Comparison of ENCODE assay signal across 30 cellular contexts in genomic region chr1:110097507-110098221, GRCh38. TPM values are rescaled to one million over a fixed set of nuclear protein-coding genes. Genes with fewer than 3 reads are reported as not detected.
"Had no signal": no experiment of that assay in that cellular context is flagged by ENCODE, and none has a peak within 500 bp of the region (broad histone marks: within the 10 kb centered on the region; RNA-seq: fewer than 3 reads in every experiment).

No MANE protein-coding gene starts in this region.

- H3K27me3 ChIP-seq: ovary, right atrium auricular region, right lobe of liver had no signal

- H3K4me3 ChIP-seq: hepatocyte, left ventricle myocardium inferior, lung, mucosa of descending colon, ovary, right atrium auricular region, right lobe of liver, smooth muscle cell, suprapubic skin, tibial nerve, upper lobe of right lung had no signal

- H3K9me3 Mint-ChIP-seq: naive thymus-derived CD4-positive, alpha-beta T cell; natural killer cell treated with Interleukin-12 subunit alpha and Interleukin-12 subunit beta and Interleukin-15 and Interleukin-18, amount 100 ng/mL, for 72 hours; stimulated activated naive B cell treated with anti-CD40 and anti-IgM and Interleukin-4, amounts not matched to agents 10 μg/mL and 1 μg/mL and 100 μg/mL, for 72 hours; stimulated activated naive CD8-positive, alpha-beta T cell treated with anti-CD3 and anti-CD28 coated beads, Interleukin-15, Interleukin-2, amounts not matched to agents 100 ng/mL and 50 ng/mL, for 24 hours had no signal

- H3K9me3 ChIP-seq: left ventricle myocardium inferior, mucosa of descending colon, ovary, right atrium auricular region, right lobe of liver, suprapubic skin, tibial nerve, upper lobe of right lung had no signal

- H3K4me3 Mint-ChIP-seq: naive thymus-derived CD4-positive, alpha-beta T cell; natural killer cell treated with Interleukin-12 subunit alpha and Interleukin-12 subunit beta and Interleukin-15 and Interleukin-18, amount 100 ng/mL, for 72 hours; stimulated activated naive B cell treated with anti-CD40 and anti-IgM and Interleukin-4, amounts not matched to agents 10 μg/mL and 1 μg/mL and 100 μg/mL, for 72 hours; stimulated activated naive CD8-positive, alpha-beta T cell treated with anti-CD3 and anti-CD28 coated beads, Interleukin-15, Interleukin-2, amounts not matched to agents 100 ng/mL and 50 ng/mL, for 24 hours had no signal

- ATAC-seq: mucosa of descending colon; naive thymus-derived CD4-positive, alpha-beta T cell; natural killer cell treated with Interleukin-12 subunit alpha and Interleukin-12 subunit beta and Interleukin-15 and Interleukin-18, amount 100 ng/mL, for 72 hours; stimulated activated naive B cell treated with anti-CD40 and anti-IgM and Interleukin-4, amounts not matched to agents 10 μg/mL and 1 μg/mL and 100 μg/mL, for 72 hours; upper lobe of right lung had no signal

- H3K27ac ChIP-seq: hepatocyte, left ventricle myocardium inferior, ovary, right atrium auricular region, right lobe of liver, suprapubic skin, tibial nerve, upper lobe of right lung had no signal

- H3K36me3 ChIP-seq: left ventricle myocardium inferior, ovary, right atrium auricular region, right lobe of liver, suprapubic skin, tibial nerve, upper lobe of right lung had no signal

- H3K4me1 ChIP-seq: right atrium auricular region, suprapubic skin, tibial nerve, upper lobe of right lung had no signal

- H3K36me3 Mint-ChIP-seq: naive thymus-derived CD4-positive, alpha-beta T cell; natural killer cell treated with Interleukin-12 subunit alpha and Interleukin-12 subunit beta and Interleukin-15 and Interleukin-18, amount 100 ng/mL, for 72 hours; stimulated activated naive B cell treated with anti-CD40 and anti-IgM and Interleukin-4, amounts not matched to agents 10 μg/mL and 1 μg/mL and 100 μg/mL, for 72 hours had no signal

- H3K27ac Mint-ChIP-seq: naive thymus-derived CD4-positive, alpha-beta T cell; natural killer cell treated with Interleukin-12 subunit alpha and Interleukin-12 subunit beta and Interleukin-15 and Interleukin-18, amount 100 ng/mL, for 72 hours; progenitor cell of endocrine pancreas; stimulated activated naive B cell treated with anti-CD40 and anti-IgM and Interleukin-4, amounts not matched to agents 10 μg/mL and 1 μg/mL and 100 μg/mL, for 72 hours; stimulated activated naive CD8-positive, alpha-beta T cell treated with anti-CD3 and anti-CD28 coated beads, Interleukin-15, Interleukin-2, amounts not matched to agents 100 ng/mL and 50 ng/mL, for 24 hours had no signal

- DNase-seq: left ventricle myocardium inferior; mesendoderm; midbrain; mucosa of descending colon; naive thymus-derived CD4-positive, alpha-beta T cell; ovary; stimulated activated CD4-positive, alpha-beta T cell treated with anti-CD3 and anti-CD28 coated beads, Interleukin-12 subunit alpha, Interleukin-12 subunit beta, amount 100 ng/mL, for 4 hours; stimulated activated CD4-positive, alpha-beta T cell treated with anti-CD3 and anti-CD28 coated beads, Interleukin-15, amount 100 ng/mL, for 24 hours; stimulated activated CD4-positive, alpha-beta T cell treated with anti-CD3 and anti-CD28 coated beads, Interleukin-2, amount 100 ng/mL, for 24 hours; stimulated activated CD4-positive, alpha-beta T cell treated with anti-CD3 and anti-CD28 coated beads, Interleukin-4, amount 100 ng/mL, for 1 hour; stimulated activated naive B cell treated with anti-CD40 and anti-IgM and Interleukin-4, amounts not matched to agents 10 μg/mL and 1 μg/mL and 100 μg/mL, for 72 hours; upper lobe of right lung had no signal

RNA-seq across cellular contexts. Expression of gene UBL4B, which starts 14.6 kb away (rescaled TPM):
- total RNA-seq: hepatocyte; kidney epithelial cell; left ventricle myocardium inferior; lung; mucosa of descending colon; myocyte; naive thymus-derived CD4-positive, alpha-beta T cell; natural killer cell treated with Interleukin-12 subunit alpha and Interleukin-12 subunit beta and Interleukin-15 and Interleukin-18, amount 100 ng/mL, for 72 hours; ovary; progenitor cell of endocrine pancreas; pulmonary artery endothelial cell; renal cortical epithelial cell; right atrium auricular region; right lobe of liver; skeletal muscle tissue; smooth muscle cell; upper lobe of right lung had no signal
- polyA plus RNA-seq: hepatocyte; lung; naive thymus-derived CD4-positive, alpha-beta T cell; neural cell; smooth muscle cell had no signal

RNA-seq across cellular contexts. Expression of gene ALX3, which starts 27.2 kb away (rescaled TPM):
- total RNA-seq: kidney epithelial cell; left ventricle myocardium inferior; lung; mucosa of descending colon; myocyte; naive thymus-derived CD4-positive, alpha-beta T cell; natural killer cell treated with Interleukin-12 subunit alpha and Interleukin-12 subunit beta and Interleukin-15 and Interleukin-18, amount 100 ng/mL, for 72 hours; omental fat pad; pulmonary artery endothelial cell; renal cortical epithelial cell; right atrium auricular region; right lobe of liver; skeletal muscle tissue; smooth muscle cell; subcutaneous adipose tissue; tibial nerve; upper lobe of right lung had no signal
- polyA plus RNA-seq: naive thymus-derived CD4-positive, alpha-beta T cell; neural cell; smooth muscle cell had no signal

RNA-seq across cellular contexts. Expression of gene SLC6A17, which starts 52.6 kb away (rescaled TPM):
- total RNA-seq: left ventricle myocardium inferior; naive thymus-derived CD4-positive, alpha-beta T cell; natural killer cell treated with Interleukin-12 subunit alpha and Interleukin-12 subunit beta and Interleukin-15 and Interleukin-18, amount 100 ng/mL, for 72 hours; progenitor cell of endocrine pancreas; pulmonary artery endothelial cell; right atrium auricular region; right lobe of liver had no signal
- polyA plus RNA-seq: naive thymus-derived CD4-positive, alpha-beta T cell had no signal
